In the genomic region with DNA sequence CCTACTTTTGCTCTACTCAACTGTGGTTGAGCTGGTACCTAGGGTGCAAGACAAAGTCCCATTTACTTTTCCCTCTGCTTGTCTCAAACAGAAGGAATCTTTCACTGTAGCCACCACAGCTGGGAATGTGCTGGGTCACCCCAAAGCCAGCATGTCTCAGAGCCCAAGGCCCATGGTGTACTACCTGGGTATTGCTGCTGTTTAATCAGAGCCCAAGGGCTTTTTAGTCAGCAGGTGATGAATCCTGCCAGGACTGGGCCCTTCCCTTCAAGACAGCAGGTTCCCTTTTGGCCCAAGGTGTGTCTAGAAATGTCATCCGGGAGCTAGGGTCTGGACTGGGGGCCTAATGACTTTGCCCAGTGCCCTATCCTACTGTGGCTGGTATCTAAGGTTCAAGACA, we compare ENCODE assay signal across 11 cellular contexts.
"Had no signal": no experiment of that assay in that cellular context is flagged by ENCODE, and none has a peak within 500 bp of the region (broad histone marks: within the 10 kb centered on the region; RNA-seq: fewer than 3 reads in every experiment).

No MANE protein-coding gene starts in this region.

- H3K9ac ChIP-seq: GM23248 had no signal

- H3K36me3 ChIP-seq: HAP-1 had no signal

- H3K27ac ChIP-seq: GM23248 had no signal

- H3K4me3 ChIP-seq: GM23248, GM23338, HAP-1 had no signal

- H2AFZ ChIP-seq: GM23248 had no signal

- DNase-seq: GM23248, GOT3, H7, H9, HCEC 1CT, HFFc6 had no signal

- H3K9me3 ChIP-seq: HAP-1 had no signal

- ATAC-seq: GM23338, HCT116 had no signal

- FAIRE-seq: H1, H54 had no signal

- H3K4me2 ChIP-seq: GM23338 had no signal

- H3K4me1 ChIP-seq: HAP-1 had no signal
